In genomic region chr18:36688020-36688965, GRCh38 we compare ENCODE assay signal across 8 cellular contexts.
DNase-seq lines count a peak whose midpoint lies in the region; ATAC-seq and TF ChIP-seq lines count a peak whose summit lies in the region.

No MANE protein-coding gene starts in this region.

- H3K36me3 ChIP-seq in liver (ENCODE audit: control insufficient read depth in 4 of 4, insufficient read depth in 3 of 4, low read depth in 1 of 4, low read length in 3 of 4) = no peaks in the 10 kb centered on the region

- H3K9ac ChIP-seq in liver (ENCODE audit: low read depth in 1 of 2, low read length in 2 of 2) = no peak overlapping the region

- WGBS in liver = 56% methylated on average over 3 of the region's 3 CpGs

- H3K27ac ChIP-seq in coronary artery = no peak overlapping the region
- H3K27ac ChIP-seq in liver (ENCODE audit: low read depth in 1 of 2, low read length in 2 of 2) = no peak overlapping the region

- TF ChIP-seq RAD21 in liver (IDR thresholded peaks at IDR 0.05) = peak; percentile 83 to 86

- H3K27me3 ChIP-seq in liver (ENCODE audit: control insufficient read depth in 4 of 4, insufficient read depth in 4 of 4, low read length in 3 of 4) = peaks cover 0 to 5% (median 1%) of the 10 kb centered on the region in 4 donors

- peaks cover 2 to 10% (median 5%) of the 10 kb centered on the region in 4 donors for H3K9me3 ChIP-seq in liver (ENCODE audit: control insufficient read depth in 4 of 4, low read length in 3 of 4)

- TF ChIP-seq CTCF in NB4 (IDR thresholded peaks at IDR 0.05; ENCODE audit: low read depth, low read length) (peak; percentile 93), coronary artery (IDR thresholded peaks at IDR 0.05) (peak; percentile 75), liver (IDR thresholded peaks at IDR 0.05; ENCODE audit: low read depth, low read length, missing input control) (peak; percentile 85)

- DNase-seq in Daoy (ENCODE audit: low read depth) = peak; percentile 34
- peak; percentile 51 for DNase-seq in NB4 (ENCODE audit: low read depth)
- peak; percentile 7 for DNase-seq in T-helper 9 cell
- no peak for DNase-seq in coronary artery (ENCODE audit: low spot score)
- peak; percentile 8 to 36 for DNase-seq in stimulated activated CD8-positive, alpha-beta memory T cell treated with anti-CD3 and anti-CD28 coated beads, Interleukin-2, amount 100 ng/mL, for 48 hours (ENCODE audit: low read depth in 2 of 2)
- no peak for DNase-seq in 8988T

- H3K4me3 ChIP-seq in NB4 (ENCODE audit: low read depth, low read length) = no peak overlapping the region
- H3K4me3 ChIP-seq in coronary artery = no peak overlapping the region
- no peak overlapping the region for H3K4me3 ChIP-seq in liver (ENCODE audit: low read depth in 1 of 3, low read length in 3 of 3)

- no peaks in the 10 kb centered on the region for H3K4me1 ChIP-seq in liver (ENCODE audit: control insufficient read depth in 4 of 4, insufficient read depth in 4 of 4, low read length in 3 of 4)

- TF ChIP-seq POLR2A in NB4 (IDR thresholded peaks at IDR 0.05; ENCODE audit: extremely low read depth, insufficient read length) = no peak

- ATAC-seq in GM21723 (IDR thresholded peaks at IDR 0.05; ENCODE audit: unreplicated experiment) = peak; percentile 79

TF ChIP-seq in liver, 16 proteins besides CTCF, POLR2A, EP300 and RAD21:
- TF ChIP-seq EGR1 (IDR thresholded peaks at IDR 0.05; ENCODE audit: low read depth in 2 of 2) (no peak), RXRA (IDR thresholded peaks at IDR 0.05) (no peak), REST (IDR thresholded peaks at IDR 0.05) (no peak), JUND (IDR thresholded peaks at IDR 0.05) (no peak), ZBTB33 (IDR thresholded peaks at IDR 0.05) (no peak), HNF4A (conservative IDR thresholded peaks at IDR 0.05) (no peak), TAF1 (conservative IDR thresholded peaks at IDR 0.05) (no peak), SP1 (IDR thresholded peaks at IDR 0.05) (no peak), FOXA1 (IDR thresholded peaks at IDR 0.05) (no peak), ATF3 (IDR thresholded peaks at IDR 0.05) (no peak)

Comparison
In these comparisons a context has a peak if more than half of its experiments do, and no peak if none do; other contexts are left out.
1. DNase-seq: peak in Daoy (single experiment), NB4 (single experiment), T-helper 9 cell (single experiment) and stimulated activated CD8-positive, alpha-beta memory T cell treated with anti-CD3 and anti-CD28 coated beads, Interleukin-2, amount 100 ng/mL, for 48 hours (2 of 2); none in coronary artery (single experiment) and 8988T (single experiment).
2. Peak in every context shown above with its lines, with median percentiles within 50 percentile points of each other: CTCF ChIP-seq.